In the genomic region with DNA sequence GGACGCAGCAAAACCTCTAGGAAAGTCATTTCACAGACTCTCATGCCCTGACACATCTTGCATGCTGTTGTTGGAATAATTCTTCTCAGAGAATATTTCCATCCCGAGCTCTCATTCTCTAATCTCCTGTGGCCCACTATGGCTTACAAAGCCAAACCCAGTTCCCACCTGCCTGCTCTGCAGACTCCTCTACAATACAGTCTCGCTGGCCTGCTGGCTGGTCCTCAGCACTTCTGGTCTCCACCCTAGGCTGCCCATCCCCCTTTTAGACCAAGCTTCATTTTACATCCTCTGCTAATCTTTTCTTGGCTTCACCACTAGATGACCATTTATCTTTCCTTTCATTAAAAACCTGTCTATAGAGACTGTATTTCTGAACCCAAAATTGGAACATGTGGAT, we compare ENCODE assay signal across 32 cellular contexts.
"Had no signal": no experiment of that assay in that cellular context is flagged by ENCODE, and none has a peak within 500 bp of the region (broad histone marks: within the 10 kb centered on the region; RNA-seq: fewer than 3 reads in every experiment).

No MANE protein-coding gene starts in this region.

- H3K4me3 Mint-ChIP-seq: activated CD4-positive, alpha-beta memory T cell treated with anti-CD3 and anti-CD28 coated beads, Interleukin-2, amount 10 ng/mL, durations not matched to agents 7 days and 5 days; activated CD4-positive, alpha-beta T cell treated with anti-CD3 and anti-CD28 coated beads for 36 hours; activated CD4-positive, alpha-beta T cell treated with anti-CD3 and anti-CD28 coated beads, Interleukin-2, amount 10 ng/mL, durations not matched to agents 7 days and 5 days; activated CD8-positive, alpha-beta T cell treated with anti-CD3 and anti-CD28 coated beads, Interleukin-2, amount 10 ng/mL, durations not matched to agents 7 days and 5 days; activated naive CD8-positive, alpha-beta T cell treated with anti-CD3 and anti-CD28 coated beads for 36 hours; activated T-cell treated with anti-CD3 and anti-CD28 coated beads, Interleukin-2, amount 50 U/mL, for 24 hours; T-helper 1 cell treated with Interleukin-12 subunit alpha and Interleukin-12 subunit beta and Interleukin-4 antibody, amounts not matched to agents 30 μg/mL and 1 μg/mL, for 36 hours; T-helper 2 cell treated with Interferon-gamma antibody and Interleukin-4, amounts not matched to agents 5 μg/mL and 100 μg/mL, for 36 hours had no signal

- H3K27ac Mint-ChIP-seq: activated CD4-positive, alpha-beta memory T cell treated with anti-CD3 and anti-CD28 coated beads, Interleukin-2, amount 10 ng/mL, durations not matched to agents 7 days and 5 days; activated CD4-positive, alpha-beta T cell treated with anti-CD3 and anti-CD28 coated beads for 36 hours; activated CD4-positive, alpha-beta T cell treated with anti-CD3 and anti-CD28 coated beads, Interleukin-2, amount 10 ng/mL, durations not matched to agents 7 days and 5 days; activated CD8-positive, alpha-beta T cell treated with anti-CD3 and anti-CD28 coated beads, Interleukin-2, amount 10 ng/mL, durations not matched to agents 7 days and 5 days; activated naive CD4-positive, alpha-beta T cell treated with anti-CD3 and anti-CD28 coated beads, Interleukin-2, amount 50 U/mL, for 72 hours; activated naive CD8-positive, alpha-beta T cell treated with anti-CD3 and anti-CD28 coated beads for 36 hours; activated T-cell treated with anti-CD3 and anti-CD28 coated beads, Interleukin-2, amount 50 U/mL, for 24 hours; activated T-helper 2 cell treated with anti-CD3 and anti-CD28 coated beads, Interferon-gamma antibody, Interleukin-2, Interleukin-4, amounts not matched to agents 10 μg/mL and 5 μg/mL and 100 μg/mL, durations not matched to agents 14 hours and 24 hours and 36 hours; T-helper 1 cell treated with Interleukin-12 subunit alpha and Interleukin-12 subunit beta and Interleukin-4 antibody, amounts not matched to agents 30 μg/mL and 1 μg/mL, for 36 hours; T-helper 2 cell treated with Interferon-gamma antibody and Interleukin-4, amounts not matched to agents 5 μg/mL and 100 μg/mL, for 36 hours had no signal

- H3K36me3 ChIP-seq: adrenal gland, brain microvascular endothelial cell, breast epithelium had no signal

- H3K9me3 ChIP-seq: adrenal gland, body of pancreas, breast epithelium had no signal

- H3K9me3 Mint-ChIP-seq: activated CD4-positive, alpha-beta memory T cell treated with anti-CD3 and anti-CD28 coated beads, Interleukin-2, amount 10 ng/mL, durations not matched to agents 7 days and 5 days; activated CD4-positive, alpha-beta T cell treated with anti-CD3 and anti-CD28 coated beads, Interleukin-2, amount 10 ng/mL, durations not matched to agents 7 days and 5 days; activated naive CD4-positive, alpha-beta T cell treated with anti-CD3 and anti-CD28 coated beads, Interleukin-2, amount 50 U/mL, for 72 hours; activated naive CD8-positive, alpha-beta T cell treated with anti-CD3 and anti-CD28 coated beads for 36 hours; activated T-cell treated with anti-CD3 and anti-CD28 coated beads, Interleukin-2, amount 50 U/mL, for 24 hours; activated T-helper 2 cell treated with anti-CD3 and anti-CD28 coated beads, Interferon-gamma antibody, Interleukin-2, Interleukin-4, amounts not matched to agents 10 μg/mL and 5 μg/mL and 100 μg/mL, durations not matched to agents 14 hours and 24 hours and 36 hours; T-helper 1 cell treated with Interleukin-12 subunit alpha and Interleukin-12 subunit beta and Interleukin-4 antibody, amounts not matched to agents 30 μg/mL and 1 μg/mL, for 36 hours; T-helper 2 cell treated with Interferon-gamma antibody and Interleukin-4, amounts not matched to agents 5 μg/mL and 100 μg/mL, for 36 hours had no signal

- H3K27ac ChIP-seq: adrenal gland, body of pancreas, brain microvascular endothelial cell, breast epithelium, VCaP had no signal

- H3K4me3 ChIP-seq: adrenal gland, body of pancreas, breast epithelium had no signal

- H3K4me1 Mint-ChIP-seq: activated CD4-positive, alpha-beta memory T cell treated with anti-CD3 and anti-CD28 coated beads, Interleukin-2, amount 10 ng/mL, durations not matched to agents 7 days and 5 days; activated CD4-positive, alpha-beta T cell treated with anti-CD3 and anti-CD28 coated beads for 36 hours; activated CD4-positive, alpha-beta T cell treated with anti-CD3 and anti-CD28 coated beads, Interleukin-2, amount 10 ng/mL, durations not matched to agents 7 days and 5 days; activated naive CD8-positive, alpha-beta T cell treated with anti-CD3 and anti-CD28 coated beads for 36 hours had no signal

- H3K4me1 ChIP-seq: adrenal gland, body of pancreas, breast epithelium had no signal

- ATAC-seq: activated CD4-positive, alpha-beta T cell treated with anti-CD3 and anti-CD28 coated beads for 36 hours; activated CD4-positive, CD25-positive, alpha-beta regulatory T cell treated with anti-CD3 and anti-CD28 coated beads, Interleukin-2, amount 50 U/mL, for 24 hours; activated CD8-positive, alpha-beta T cell treated with anti-CD3 and anti-CD28 coated beads, Interleukin-2, amount 10 ng/mL, durations not matched to agents 7 days and 5 days; activated naive CD4-positive, alpha-beta T cell treated with anti-CD3 and anti-CD28 coated beads, Interleukin-2, amount 50 U/mL, for 72 hours; body of pancreas had no signal

- DNase-seq: activated CD4-positive, alpha-beta memory T cell treated with anti-CD3 and anti-CD28 coated beads, Interleukin-2, amount 10 ng/mL, durations not matched to agents 7 days and 5 days; activated CD4-positive, alpha-beta T cell treated with anti-CD3 and anti-CD28 coated beads for 1 hour; activated CD4-positive, alpha-beta T cell treated with anti-CD3 and anti-CD28 coated beads for 36 hours; activated CD4-positive, alpha-beta T cell treated with anti-CD3 and anti-CD28 coated beads for 48 hours; activated CD4-positive, alpha-beta T cell treated with anti-CD3 and anti-CD28 coated beads, Interleukin-2, amount 10 ng/mL, durations not matched to agents 7 days and 5 days; activated CD4-positive, alpha-beta T cell treated with anti-CD3 and anti-CD28 coated beads, Interleukin-2, amount 50 U/mL, for 48 hours; activated CD4-positive, CD25-positive, alpha-beta regulatory T cell; activated CD8-positive, alpha-beta memory T cell treated with anti-CD3 and anti-CD28 coated beads, Interleukin-2, amount 50 U/mL, for 48 hours; activated CD8-positive, alpha-beta T cell treated with anti-CD3 and anti-CD28 coated beads, Interleukin-2, amount 10 ng/mL, durations not matched to agents 7 days and 5 days; activated effector memory CD4-positive, alpha-beta T cell treated with Interleukin-2 at 50 U/mL for 16 hours; activated gamma-delta T cell; activated naive CD4-positive, alpha-beta T cell treated with anti-CD3 and anti-CD28 coated beads, Interleukin-2, amount 50 U/mL, for 16 hours; activated naive CD4-positive, alpha-beta T cell treated with Interleukin-2 at 50 U/mL for 16 hours; activated naive CD8-positive, alpha-beta T cell treated with anti-CD3 and anti-CD28 coated beads for 36 hours; activated T-cell treated with anti-CD3 and anti-CD28 coated beads, Interleukin-2, amount 50 U/mL, for 24 hours; activated T-cell treated with anti-CD3 and anti-CD28 coated beads, Interleukin-2, amount 50 U/mL, for 48 hours; adrenal gland; amniotic stem cell; aorta; body of pancreas; brain microvascular endothelial cell; central memory CD4-positive, alpha-beta T cell; T-helper 1 cell; T-helper 2 cell; T-helper 9 cell had no signal

- H3K27me3 Mint-ChIP-seq: activated naive CD8-positive, alpha-beta T cell treated with anti-CD3 and anti-CD28 coated beads for 36 hours had no signal

- H3K36me3 Mint-ChIP-seq: activated naive CD4-positive, alpha-beta T cell treated with anti-CD3 and anti-CD28 coated beads, Interleukin-2, amount 50 U/mL, for 72 hours; activated naive CD8-positive, alpha-beta T cell treated with anti-CD3 and anti-CD28 coated beads for 36 hours had no signal

- H3K27me3 ChIP-seq: adrenal gland, body of pancreas, brain microvascular endothelial cell, breast epithelium had no signal
